ENCODE assay signal across 1 cellular context in the genomic region with DNA sequence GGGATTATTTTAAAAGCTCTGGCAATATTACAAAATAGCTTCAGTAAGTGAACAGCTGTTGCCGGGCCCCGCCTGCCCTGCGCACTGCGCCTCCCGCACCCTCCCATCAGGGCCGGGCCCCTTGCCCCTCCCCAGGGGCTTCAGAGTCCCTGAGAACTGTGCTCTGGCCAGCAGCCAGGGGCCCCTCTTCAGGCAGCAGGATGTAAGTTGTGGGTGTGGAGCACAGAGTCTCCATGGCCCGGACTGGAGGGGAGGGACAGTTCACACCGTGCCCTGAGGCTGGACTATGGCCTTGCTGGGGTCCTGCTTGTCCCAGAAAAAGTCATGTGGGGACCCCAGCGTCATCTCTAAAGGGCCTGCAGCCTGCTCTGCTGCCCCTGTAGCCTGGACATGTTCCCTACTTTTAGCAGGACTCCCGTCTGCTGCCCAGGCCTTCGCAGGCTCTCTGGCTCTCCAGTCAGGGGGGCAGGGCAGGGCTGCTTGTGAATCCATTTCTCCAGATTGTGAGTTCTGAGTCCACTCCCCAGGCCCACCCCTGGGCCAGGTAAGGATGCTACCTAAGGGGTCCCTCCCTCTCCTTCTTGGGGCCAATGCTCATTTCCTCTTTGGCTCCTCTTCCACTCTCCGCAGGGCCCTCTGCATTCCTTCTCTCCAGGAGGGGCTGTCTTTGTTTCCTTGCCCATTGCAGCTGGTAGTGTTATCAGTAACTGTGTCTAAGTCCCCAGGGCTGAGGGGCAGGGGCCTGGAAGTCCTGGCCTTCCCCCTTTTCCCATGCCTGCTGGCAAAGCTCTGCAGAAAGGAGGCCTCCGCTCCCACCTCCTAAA.
TF ChIP-seq lines count a peak whose summit lies in the region.

No MANE protein-coding gene starts in this region.

TF ChIP-seq in GM12878, 131 proteins besides CTCF, POLR2A, EP300 and RAD21:
- TF ChIP-seq NR2C2 (IDR thresholded peaks at IDR 0.05; ENCODE audit: borderline replicate concordance, control insufficient read depth, insufficient read length, low read depth) (no peak), BCL11A (IDR thresholded peaks at IDR 0.05; ENCODE audit: low read depth, low read length) (no peak), SIN3A (IDR thresholded peaks at IDR 0.05; ENCODE audit: low read depth, low read length) (no peak), BMI1 (IDR thresholded peaks at IDR 0.05; ENCODE audit: borderline replicate concordance) (no peak)
